In genomic region chr19:53992211-53992610, GRCh38 we compare ENCODE assay signal across 2 cellular contexts.
TF ChIP-seq lines count a peak whose summit lies in the region.

No MANE protein-coding gene starts in this region.

TF ChIP-seq in SK-N-SH, 30 proteins besides CTCF, POLR2A, EP300 and RAD21 (continued from another document):
- TF ChIP-seq, protein P1, sequence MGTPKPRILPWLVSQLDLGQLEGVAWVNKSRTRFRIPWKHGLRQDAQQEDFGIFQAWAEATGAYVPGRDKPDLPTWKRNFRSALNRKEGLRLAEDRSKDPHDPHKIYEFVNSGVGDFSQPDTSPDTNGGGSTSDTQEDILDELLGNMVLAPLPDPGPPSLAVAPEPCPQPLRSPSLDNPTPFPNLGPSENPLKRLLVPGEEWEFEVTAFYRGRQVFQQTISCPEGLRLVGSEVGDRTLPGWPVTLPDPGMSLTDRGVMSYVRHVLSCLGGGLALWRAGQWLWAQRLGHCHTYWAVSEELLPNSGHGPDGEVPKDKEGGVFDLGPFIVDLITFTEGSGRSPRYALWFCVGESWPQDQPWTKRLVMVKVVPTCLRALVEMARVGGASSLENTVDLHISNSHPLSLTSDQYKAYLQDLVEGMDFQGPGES (IDR thresholded peaks at IDR 0.05; ENCODE audit: low read depth, low read length): no peak
- TF ChIP-seq MXI1 (IDR thresholded peaks at IDR 0.05; ENCODE audit: low read depth, low read length) (no peak), RXRA (IDR thresholded peaks at IDR 0.05; ENCODE audit: borderline replicate concordance, low read depth) (no peak), MEF2A (IDR thresholded peaks at IDR 0.05; ENCODE audit: borderline replicate concordance, low read depth) (no peak), GABPA (IDR thresholded peaks at IDR 0.05; ENCODE audit: low read depth) (no peak), CHD2 (IDR thresholded peaks at IDR 0.05; ENCODE audit: low read length, partially characterized antibody) (no peak), TEAD4 (IDR thresholded peaks at IDR 0.05; ENCODE audit: borderline replicate concordance, insufficient read depth) (no peak), JUND (IDR thresholded peaks at IDR 0.05) (no peak)
- TF ChIP-seq, protein P2, sequence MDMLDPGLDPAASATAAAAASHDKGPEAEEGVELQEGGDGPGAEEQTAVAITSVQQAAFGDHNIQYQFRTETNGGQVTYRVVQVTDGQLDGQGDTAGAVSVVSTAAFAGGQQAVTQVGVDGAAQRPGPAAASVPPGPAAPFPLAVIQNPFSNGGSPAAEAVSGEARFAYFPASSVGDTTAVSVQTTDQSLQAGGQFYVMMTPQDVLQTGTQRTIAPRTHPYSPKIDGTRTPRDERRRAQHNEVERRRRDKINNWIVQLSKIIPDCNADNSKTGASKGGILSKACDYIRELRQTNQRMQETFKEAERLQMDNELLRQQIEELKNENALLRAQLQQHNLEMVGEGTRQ (IDR thresholded peaks at IDR 0.05; ENCODE audit: borderline replicate concordance, low read depth, low read length): no peak
TF ChIP-seq in SK-N-SH: peak in this region for 0.

TF ChIP-seq in SK-N-SH treated with all-trans-retinoic acid at 6 μM for 48 hours, 23 proteins besides CTCF, POLR2A, EP300 and RAD21 (continued from another document):
- TF ChIP-seq POU6F1 (CRISPR knock-in tag; IDR thresholded peaks at IDR 0.05; ENCODE audit: borderline replicate concordance, low read depth) (no peak), PATZ1 (CRISPR knock-in tag; IDR thresholded peaks at IDR 0.05; ENCODE audit: borderline replicate concordance) (no peak), GLIS3 (CRISPR knock-in tag; IDR thresholded peaks at IDR 0.05) (no peak)
